Comparison of ENCODE assay signal across 16 cellular contexts in genomic region chrX:150234126-150234525, GRCh38.
"Had no signal": no experiment of that assay in that cellular context is flagged by ENCODE, and none has a peak within 500 bp of the region (broad histone marks: within the 10 kb centered on the region; RNA-seq: fewer than 3 reads in every experiment).

No MANE protein-coding gene starts in this region.

- H3K36me3 Mint-ChIP-seq: activated naive CD4-positive, alpha-beta T cell treated with anti-CD3 and anti-CD28 coated beads, Interleukin-2, amount 50 U/mL, for 72 hours; naive B cell; stimulated activated effector memory CD8-positive, alpha-beta T cell treated with anti-CD3 and anti-CD28 coated beads, Interleukin-12 subunit alpha, Interleukin-12 subunit beta, amount 100 ng/mL, for 72 hours had no signal

- DNase-seq: activated CD4-positive, alpha-beta T cell treated with anti-CD3 and anti-CD28 coated beads, Interleukin-2, amount 50 U/mL, for 4 hours; activated CD4-positive, CD25-positive, alpha-beta regulatory T cell treated with anti-CD3 and anti-CD28 coated beads, Interleukin-2, amount 50 U/mL, for 72 hours; activated effector memory CD4-positive, alpha-beta T cell treated with anti-CD3 and anti-CD28 coated beads, Interleukin-2, amount 50 U/mL, for 16 hours; activated T-cell treated with anti-CD3 and anti-CD28 coated beads, Interleukin-2, amount 50 U/mL, for 24 hours; amygdala; effector memory CD4-positive, alpha-beta T cell; hypothalamus; left cardiac atrium; lower lobe of right lung; naive B cell; thyroid gland had no signal

- H3K9me3 Mint-ChIP-seq: activated naive CD4-positive, alpha-beta T cell treated with anti-CD3 and anti-CD28 coated beads, Interleukin-2, amount 50 U/mL, for 72 hours; activated T-cell treated with anti-CD3 and anti-CD28 coated beads, Interleukin-2, amount 50 U/mL, for 24 hours; stimulated activated effector memory CD8-positive, alpha-beta T cell treated with anti-CD3 and anti-CD28 coated beads, Interleukin-12 subunit alpha, Interleukin-12 subunit beta, amount 100 ng/mL, for 72 hours had no signal

- H3K4me3 Mint-ChIP-seq: activated T-cell treated with anti-CD3 and anti-CD28 coated beads, Interleukin-2, amount 50 U/mL, for 24 hours; naive B cell; stimulated activated effector memory CD8-positive, alpha-beta T cell treated with anti-CD3 and anti-CD28 coated beads, Interleukin-12 subunit alpha, Interleukin-12 subunit beta, amount 100 ng/mL, for 72 hours had no signal

- H3K27me3 Mint-ChIP-seq: naive B cell had no signal

- H3K27ac Mint-ChIP-seq: activated naive CD4-positive, alpha-beta T cell treated with anti-CD3 and anti-CD28 coated beads, Interleukin-2, amount 50 U/mL, for 72 hours; activated T-cell treated with anti-CD3 and anti-CD28 coated beads, Interleukin-2, amount 50 U/mL, for 24 hours; naive B cell; stimulated activated effector memory CD8-positive, alpha-beta T cell treated with anti-CD3 and anti-CD28 coated beads, Interleukin-12 subunit alpha, Interleukin-12 subunit beta, amount 100 ng/mL, for 72 hours had no signal

- ATAC-seq: activated naive CD4-positive, alpha-beta T cell treated with anti-CD3 and anti-CD28 coated beads, Interleukin-2, amount 50 U/mL, for 72 hours; left cardiac atrium; lower lobe of right lung; stimulated activated effector memory CD8-positive, alpha-beta T cell treated with anti-CD3 and anti-CD28 coated beads, Interleukin-12 subunit alpha, Interleukin-12 subunit beta, amount 100 ng/mL, for 72 hours had no signal

- H3K4me1 Mint-ChIP-seq: naive B cell; stimulated activated effector memory CD8-positive, alpha-beta T cell treated with anti-CD3 and anti-CD28 coated beads, Interleukin-12 subunit alpha, Interleukin-12 subunit beta, amount 100 ng/mL, for 72 hours had no signal

- H3K4me3 ChIP-seq: breast epithelium, lower lobe of right lung, skin epidermis, thyroid gland, vagina had no signal
